ENCODE assay signal across 8 cellular contexts in the genomic region with DNA sequence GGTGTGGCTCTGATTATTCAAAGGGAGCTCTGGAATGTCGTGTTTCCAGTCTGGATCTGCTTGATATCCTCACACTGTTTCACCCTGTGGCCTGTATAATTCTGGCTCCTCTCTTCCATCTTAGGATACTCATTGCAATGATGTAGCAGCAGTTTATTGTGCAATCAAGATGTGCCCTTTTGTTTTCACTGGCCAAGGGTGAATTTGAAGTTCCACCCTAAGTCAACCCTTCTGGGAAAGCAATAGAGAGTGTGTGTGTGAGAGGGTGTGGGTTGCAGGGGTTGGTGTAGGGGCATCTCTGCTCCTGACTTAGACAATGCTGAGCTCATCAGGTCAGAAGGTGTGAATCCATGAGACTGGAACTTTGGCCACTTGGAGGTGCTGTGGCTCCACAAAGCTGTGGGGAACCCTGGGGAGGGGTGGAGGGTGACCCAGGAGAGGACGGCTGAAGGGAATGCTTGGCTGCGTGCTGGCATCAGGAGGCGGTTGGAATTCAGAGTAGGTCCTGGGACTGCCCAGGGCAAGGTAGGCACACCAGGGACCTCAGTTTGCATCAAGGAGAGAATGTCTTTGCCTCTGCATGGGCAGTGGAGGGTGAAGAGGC.
DNase-seq lines count a peak whose midpoint lies in the region; ATAC-seq, FAIRE-seq and TF ChIP-seq lines count a peak whose summit lies in the region.
"Had no signal": no experiment of that assay in that cellular context is flagged by ENCODE, and none has a peak within 500 bp of the region (broad histone marks: within the 10 kb centered on the region; RNA-seq: fewer than 3 reads in every experiment).

No MANE protein-coding gene starts in this region.

- no peaks in the 10 kb centered on the region for H3K9me2 ChIP-seq in MM.1S (replicated peaks; ENCODE audit: insufficient read depth, low read length)

- no peaks in the 10 kb centered on the region for H3K79me2 ChIP-seq in MM.1S (ENCODE audit: low read length)

- H3K4me1 ChIP-seq in MM.1S (ENCODE audit: low read length) = no peaks in the 10 kb centered on the region

- no peak overlapping the region for H3K9ac ChIP-seq in MM.1S (ENCODE audit: low read length)

- no peaks in the 10 kb centered on the region for H3K9me3 ChIP-seq in MM.1S (replicated peaks; ENCODE audit: insufficient read depth, low read length)

- H3K27ac Mint-ChIP-seq in nephron progenitor cell (no peak overlapping the region), osteocyte (ENCODE audit: unreplicated experiment) (no peak overlapping the region)

- no peaks in the 10 kb centered on the region for H3K36me3 ChIP-seq in MM.1S (replicated peaks; ENCODE audit: insufficient read depth, low read length)
- H3K36me3 ChIP-seq in bronchial epithelial cell (ENCODE audit: control insufficient read depth, insufficient read depth, low read length) = no peaks in the 10 kb centered on the region

- H3K4me3 Mint-ChIP-seq in nephron progenitor cell (no peak overlapping the region), osteocyte (ENCODE audit: unreplicated experiment) (no peak overlapping the region)

- H4K20me1 ChIP-seq in MM.1S (ENCODE audit: insufficient read depth, low read length) = no peaks in the 10 kb centered on the region

- DNase-seq in GDM1 (lab: John Stamatoyannopoulos, UW) = peak; percentile 63
- DNase-seq in MM.1S = peak; percentile 48
- peak; percentile 95 for DNase-seq in bronchial epithelial cell (ENCODE audit: low read depth)
- peak; percentile 40 for DNase-seq in nephron progenitor cell
- no peak for DNase-seq in stimulated activated naive CD4-positive, alpha-beta T cell (lab: John Stamatoyannopoulos, UW)
- no peak for DNase-seq in osteocyte (ENCODE audit: extremely low spot score, unreplicated experiment)
- DNase-seq: effector CD4-positive, alpha-beta T cell had no signal

- H3K27me3 ChIP-seq in MM.1S (replicated peaks; ENCODE audit: insufficient read depth, low read length) = no peaks in the 10 kb centered on the region
- no peaks in the 10 kb centered on the region for H3K27me3 ChIP-seq in bronchial epithelial cell (ENCODE audit: control insufficient read depth, insufficient read depth, low read length)

- H3K27me3 Mint-ChIP-seq in nephron progenitor cell (ENCODE audit: low read depth, poor library complexity) = peaks cover 19% of the 10 kb centered on the region
- peaks cover 11% of the 10 kb centered on the region for H3K27me3 Mint-ChIP-seq in osteocyte (ENCODE audit: unreplicated experiment)

- H3F3A ChIP-seq in MM.1S (ENCODE audit: insufficient read depth, low read length) = no peaks in the 10 kb centered on the region

- H3K4me1 Mint-ChIP-seq in nephron progenitor cell = peaks cover 14% of the 10 kb centered on the region
- peaks cover 16% of the 10 kb centered on the region for H3K4me1 Mint-ChIP-seq in osteocyte (ENCODE audit: unreplicated experiment)

- TF ChIP-seq CTCF in MM.1S (IDR thresholded peaks at IDR 0.05; ENCODE audit: low read length) = peak; percentile 48
- TF ChIP-seq CTCF in bronchial epithelial cell (IDR thresholded peaks at IDR 0.05; ENCODE audit: insufficient read depth, low read length, severe bottlenecking) = peak; percentile 55
- peak; percentile 23 for TF ChIP-seq CTCF in nephron progenitor cell (IDR thresholded peaks at IDR 0.05)
- no peak for TF ChIP-seq CTCF in osteocyte (IDR thresholded peaks at IDR 0.05)

- H3K27ac ChIP-seq in MM.1S (ENCODE audit: low read length) = no peak overlapping the region

- peak; percentile 47 for FAIRE-seq in bronchial epithelial cell (lab: Jason Lieb, UNC)

- H2AFZ ChIP-seq in MM.1S (ENCODE audit: low read length) = no peak overlapping the region

- ATAC-seq in GM21390 (IDR thresholded peaks at IDR 0.05; ENCODE audit: unreplicated experiment) = no peak

- no peak overlapping the region for H3K4me3 ChIP-seq in MM.1S (ENCODE audit: low read length)
- no peak overlapping the region for H3K4me3 ChIP-seq in bronchial epithelial cell (ENCODE audit: low read depth, low read length)

- H3K4me2 ChIP-seq in MM.1S (ENCODE audit: low read depth, low read length) = no peak overlapping the region

- H3K9me3 Mint-ChIP-seq in nephron progenitor cell = no peaks in the 10 kb centered on the region
- H3K9me3 Mint-ChIP-seq in osteocyte (ENCODE audit: unreplicated experiment) = no peaks in the 10 kb centered on the region

- no peaks in the 10 kb centered on the region for H3K36me3 Mint-ChIP-seq in nephron progenitor cell (ENCODE audit: low read depth)
- no peaks in the 10 kb centered on the region for H3K36me3 Mint-ChIP-seq in osteocyte (ENCODE audit: unreplicated experiment)

Comparison
In these comparisons a context has a peak if more than half of its experiments do, and no peak if none do; other contexts are left out.
1. DNase-seq: peak in GDM1 (single experiment), MM.1S (single experiment), bronchial epithelial cell (single experiment) and nephron progenitor cell (single experiment); none in stimulated activated naive CD4-positive, alpha-beta T cell (0 of 6) and osteocyte (single experiment).